ENCODE assay signal across 15 cellular contexts in the genomic region with DNA sequence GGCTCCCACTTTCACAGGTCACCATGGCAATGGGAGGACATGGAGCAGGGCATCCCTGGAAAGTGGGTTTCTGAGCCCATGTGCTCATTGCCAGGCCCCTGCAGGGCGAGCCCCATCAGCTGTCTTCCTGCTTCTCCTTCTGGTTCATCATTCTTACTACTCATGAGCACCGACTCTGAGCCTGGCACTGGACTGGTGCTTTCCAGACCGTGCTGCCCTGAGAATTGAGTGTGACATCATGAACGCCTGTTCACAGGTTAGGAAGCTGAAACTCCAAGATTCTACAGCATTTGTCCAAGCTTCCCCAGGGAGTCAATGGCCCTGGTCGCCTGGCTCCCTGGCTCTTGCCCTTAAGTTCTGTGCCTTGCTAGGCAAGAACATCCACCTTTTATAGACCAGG.
A peak's percentile ranks its signal among the peaks of the same experiment; 100 is the strongest.
DNase-seq lines count a peak whose midpoint lies in the region; ATAC-seq and TF ChIP-seq lines count a peak whose summit lies in the region.
"Had no signal": no experiment of that assay in that cellular context is flagged by ENCODE, and none has a peak within 500 bp of the region (broad histone marks: within the 10 kb centered on the region; RNA-seq: fewer than 3 reads in every experiment).

No MANE protein-coding gene starts in this region.

- in situ Hi-C loops in G401 (cut with HindIII; ENCODE audit: low sequenced_read_pairs), result no loop called here

- peak; percentile 9 for DNase-seq in activated CD8-positive, alpha-beta memory T cell treated with anti-CD3 and anti-CD28 coated beads, Interleukin-2, amount 10 ng/mL, durations not matched to agents 7 days and 5 days
- DNase-seq in activated CD8-positive, alpha-beta memory T cell treated with anti-CD3 and anti-CD28 coated beads, Interleukin-2, amount 50 U/mL, for 4 hours, result no peak
- DNase-seq in G401 (ENCODE audit: low spot score) (peak; percentile 6), chondrocyte (ENCODE audit: low spot score) (peak; percentile 59), vagina (ENCODE audit: extremely low spot score in 2 of 2) (peak; percentile 56 to 61), RKO (ENCODE audit: low spot score) (no peak)
- no peak for DNase-seq in stimulated activated CD8-positive, alpha-beta memory T cell treated with anti-CD3 and anti-CD28 coated beads, Interleukin-4, amount 100 ng/mL, for 48 hours
- DNase-seq: Calu3; CD8-positive, alpha-beta T cell; DMS79 treated with DMSO at 0.1 percent for 48 hours; H9 had no signal

- no peak overlapping the region for H3K4me3 ChIP-seq in vagina
- H3K4me3 ChIP-seq: BLaER1 treated with 17β-estradiol and CSF1 and Interleukin-3, amounts not matched to agents 10 nM and 100 nM; GM12878 had no signal

- H3K27ac Mint-ChIP-seq in activated CD8-positive, alpha-beta memory T cell treated with anti-CD3 and anti-CD28 coated beads, Interleukin-2, amount 10 ng/mL, durations not matched to agents 7 days and 5 days, result no peak overlapping the region
- H3K27ac Mint-ChIP-seq in chondrocyte (ENCODE audit: unreplicated experiment), result no peak overlapping the region
- H3K27ac Mint-ChIP-seq: CD8-positive, alpha-beta T cell; H9 had no signal

- no peak for TF ChIP-seq POLR2A in vagina (IDR thresholded peaks at IDR 0.05)

- no peaks in the 10 kb centered on the region for H3K36me3 Mint-ChIP-seq in activated CD8-positive, alpha-beta memory T cell treated with anti-CD3 and anti-CD28 coated beads, Interleukin-2, amount 10 ng/mL, durations not matched to agents 7 days and 5 days
- H3K36me3 Mint-ChIP-seq in chondrocyte (ENCODE audit: low read depth), result no peaks in the 10 kb centered on the region
- H3K36me3 Mint-ChIP-seq: CD8-positive, alpha-beta T cell had no signal

- H3K9me3 ChIP-seq in vagina, result no peaks in the 10 kb centered on the region
- H3K9me3 ChIP-seq: BLaER1 treated with 17β-estradiol and CSF1 and Interleukin-3, amounts not matched to agents 10 nM and 100 nM had no signal

- CTCF ChIA-PET in activated CD8-positive, alpha-beta memory T cell treated with anti-CD3 and anti-CD28 coated beads, Interleukin-2, amount 10 ng/mL, durations not matched to agents 7 days and 5 days (lab: Charles Lee), result no interaction called here

- no peak overlapping the region for H3K4me3 Mint-ChIP-seq in activated CD8-positive, alpha-beta memory T cell treated with anti-CD3 and anti-CD28 coated beads, Interleukin-2, amount 10 ng/mL, durations not matched to agents 7 days and 5 days
- no peak overlapping the region for H3K4me3 Mint-ChIP-seq in chondrocyte (ENCODE audit: unreplicated experiment)
- H3K4me3 Mint-ChIP-seq: CD8-positive, alpha-beta T cell; H9 had no signal

- H3K9me3 Mint-ChIP-seq in activated CD8-positive, alpha-beta memory T cell treated with anti-CD3 and anti-CD28 coated beads, Interleukin-2, amount 10 ng/mL, durations not matched to agents 7 days and 5 days (ENCODE audit: low read depth), result no peaks in the 10 kb centered on the region
- H3K9me3 Mint-ChIP-seq in chondrocyte (ENCODE audit: low read depth), result peaks cover 12% of the 10 kb centered on the region
- H3K9me3 Mint-ChIP-seq: CD8-positive, alpha-beta T cell had no signal

- no peak for ATAC-seq in activated CD8-positive, alpha-beta memory T cell treated with anti-CD3 and anti-CD28 coated beads, Interleukin-2, amount 10 ng/mL, durations not matched to agents 7 days and 5 days
- ATAC-seq: CD8-positive, alpha-beta T cell; GM12878; HepG2 had no signal

- intact Hi-C loops in vagina (cut with DNase I), result no loop called here

- H3K4me1 ChIP-seq in vagina, result no peaks in the 10 kb centered on the region

- H3K4me1 Mint-ChIP-seq in activated CD8-positive, alpha-beta memory T cell treated with anti-CD3 and anti-CD28 coated beads, Interleukin-2, amount 10 ng/mL, durations not matched to agents 7 days and 5 days, result no peaks in the 10 kb centered on the region
- H3K4me1 Mint-ChIP-seq in chondrocyte (ENCODE audit: low read depth), result no peaks in the 10 kb centered on the region

- no peak overlapping the region for H3K27ac ChIP-seq in vagina
- H3K27ac ChIP-seq: 22Rv1; BLaER1 treated with 17β-estradiol and CSF1 and Interleukin-3, amounts not matched to agents 10 nM and 100 nM had no signal

- no peaks in the 10 kb centered on the region for H3K36me3 ChIP-seq in vagina
- H3K36me3 ChIP-seq: BLaER1 treated with 17β-estradiol and CSF1 and Interleukin-3, amounts not matched to agents 10 nM and 100 nM had no signal

- H3K27me3 Mint-ChIP-seq in activated CD8-positive, alpha-beta memory T cell treated with anti-CD3 and anti-CD28 coated beads, Interleukin-2, amount 10 ng/mL, durations not matched to agents 7 days and 5 days, result no peaks in the 10 kb centered on the region
- H3K27me3 Mint-ChIP-seq in chondrocyte (ENCODE audit: low read depth), result no peaks in the 10 kb centered on the region

- no peak for TF ChIP-seq CTCF in chondrocyte (IDR thresholded peaks at IDR 0.05)
- TF ChIP-seq CTCF in vagina (IDR thresholded peaks at IDR 0.05), result no peak

- H3K27me3 ChIP-seq in vagina, result no peaks in the 10 kb centered on the region
- H3K27me3 ChIP-seq: BLaER1 treated with 17β-estradiol and CSF1 and Interleukin-3, amounts not matched to agents 10 nM and 100 nM had no signal

Comparison
In these comparisons a context has a peak if more than half of its experiments do, and no peak if none do; other contexts are left out.
1. DNase-seq: peak in activated CD8-positive, alpha-beta memory T cell treated with anti-CD3 and anti-CD28 coated beads, Interleukin-2, amount 10 ng/mL, durations not matched to agents 7 days and 5 days (single experiment), G401 (single experiment), chondrocyte (single experiment) and vagina (2 of 2); none in activated CD8-positive, alpha-beta memory T cell treated with anti-CD3 and anti-CD28 coated beads, Interleukin-2, amount 50 U/mL, for 4 hours (single experiment), stimulated activated CD8-positive, alpha-beta memory T cell treated with anti-CD3 and anti-CD28 coated beads, Interleukin-4, amount 100 ng/mL, for 48 hours (single experiment) and RKO (single experiment).